Comparison of ENCODE assay signal across 9 cellular contexts in the genomic region with DNA sequence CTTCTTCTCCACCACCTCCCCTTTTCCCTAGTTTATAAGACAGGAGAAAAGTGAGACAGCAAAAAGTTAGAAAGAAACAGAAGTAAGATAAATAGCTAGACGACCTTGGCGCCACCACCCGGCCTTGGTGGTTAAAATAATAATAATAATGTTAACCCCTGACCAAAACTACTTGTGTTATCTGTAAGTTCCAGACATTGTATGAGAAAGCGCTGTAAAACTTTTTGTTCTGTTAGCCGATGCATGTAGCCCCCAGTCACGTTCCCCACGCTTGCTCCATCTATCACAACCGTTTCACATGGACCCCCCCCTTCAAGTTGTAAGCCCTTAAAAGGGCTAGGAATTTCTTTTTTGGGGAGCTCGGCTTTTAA. TPM values are rescaled to one million over a fixed set of nuclear protein-coding genes. Genes with fewer than 3 reads are reported as not detected.
DNase-seq lines count a peak whose midpoint lies in the region; ATAC-seq, FAIRE-seq and TF ChIP-seq lines count a peak whose summit lies in the region.
"Had no signal": no experiment of that assay in that cellular context is flagged by ENCODE, and none has a peak within 500 bp of the region (broad histone marks: within the 10 kb centered on the region; RNA-seq: fewer than 3 reads in every experiment).

No MANE protein-coding gene starts in this region.

- CTCF ChIA-PET in activated CD8-positive, alpha-beta memory T cell treated with anti-CD3 and anti-CD28 coated beads, Interleukin-2, amount 10 ng/mL, durations not matched to agents 7 days and 5 days (lab: Charles Lee) = interaction anchor here (1.1 to 3.2 kb wide), 3 partner anchors 8 to 76 kb away, joined by 3 to 15 read pairs (median 7); no protein-coding TSS in a partner anchor
- CTCF ChIA-PET in endothelial cell of umbilical vein (lab: Charles Lee) = interaction anchor here (0.9 to 2.9 kb wide), 3 partner anchors 12 to 76 kb away, joined by 3 to 37 read pairs (median 3); no protein-coding TSS in a partner anchor

- TF ChIP-seq CTCF in endothelial cell of umbilical vein (IDR thresholded peaks at IDR 0.05; ENCODE audit: extremely low read depth in 1 of 2, insufficient read depth in 1 of 2, low read depth in 1 of 2, low read length in 2 of 2) = no peak

- H3K4me1 Mint-ChIP-seq in activated CD8-positive, alpha-beta memory T cell treated with anti-CD3 and anti-CD28 coated beads, Interleukin-2, amount 10 ng/mL, durations not matched to agents 7 days and 5 days = peaks cover 42% of the 10 kb centered on the region
- H3K4me1 Mint-ChIP-seq in stimulated activated memory B cell treated with anti-CD40 and anti-IgM and Interleukin-4, amounts not matched to agents 10 μg/mL and 1 μg/mL and 100 μg/mL, for 72 hours = peaks cover 28% of the 10 kb centered on the region

- no peaks in the 10 kb centered on the region for H4K20me1 ChIP-seq in endothelial cell of umbilical vein (replicated peaks; ENCODE audit: control insufficient read depth, extremely low read depth, insufficient read depth, low read length)

- peaks cover 3% of the 10 kb centered on the region for H3K27me3 Mint-ChIP-seq in activated CD8-positive, alpha-beta memory T cell treated with anti-CD3 and anti-CD28 coated beads, Interleukin-2, amount 10 ng/mL, durations not matched to agents 7 days and 5 days
- H3K27me3 Mint-ChIP-seq in stimulated activated memory B cell treated with anti-CD40 and anti-IgM and Interleukin-4, amounts not matched to agents 10 μg/mL and 1 μg/mL and 100 μg/mL, for 72 hours = no peaks in the 10 kb centered on the region

- no peak for DNase-seq in activated CD8-positive, alpha-beta memory T cell treated with anti-CD3 and anti-CD28 coated beads, Interleukin-2, amount 10 ng/mL, durations not matched to agents 7 days and 5 days
- no peak for DNase-seq in activated CD8-positive, alpha-beta memory T cell treated with anti-CD3 and anti-CD28 coated beads, Interleukin-2, amount 50 U/mL, for 4 hours
- peak; percentile 93 for DNase-seq in OCI-M1 (lab: John Stamatoyannopoulos, UW)
- DNase-seq in endothelial cell of umbilical vein (ENCODE audit: low read depth, low spot score) = peak; percentile 52
- no peak for DNase-seq in foreskin melanocyte
- DNase-seq in activated gamma-delta T cell (lab: John Stamatoyannopoulos, UW) = no peak

- H3K4me3 ChIP-seq in endothelial cell of umbilical vein (replicated peaks in 1 of 3; ENCODE audit: insufficient read depth in 1 of 3, low read depth in 1 of 3, low read length in 3 of 3) = no peak overlapping the region

- dilution Hi-C loops in endothelial cell of umbilical vein (cut with MboI; ENCODE audit: extremely low pct_ligation_motif_present, low sequenced_read_pairs) = no loop called here

- no peaks in the 10 kb centered on the region for H3K36me3 ChIP-seq in endothelial cell of umbilical vein (ENCODE audit: control insufficient read depth in 2 of 2, extremely low read depth in 1 of 2, insufficient read depth in 2 of 2, low read length in 2 of 2)

- H3K27me3 ChIP-seq in endothelial cell of umbilical vein (ENCODE audit: control insufficient read depth in 2 of 2, insufficient read depth in 2 of 2, low read length in 2 of 2) = peaks cover 9 to 14% of the 10 kb centered on the region in 2 experiments

- no TSS peak for BruUV-seq in endothelial cell of umbilical vein (replicated peaks; lab: Mats Ljungman, UMichigan)

- no peak for TF ChIP-seq POLR2A in endothelial cell of umbilical vein (IDR thresholded peaks at IDR 0.05; ENCODE audit: low read depth, low read length)

- no peak overlapping the region for H3K27ac ChIP-seq in endothelial cell of umbilical vein (ENCODE audit: insufficient read depth, low read depth, low read length)

- peaks cover 35% of the 10 kb centered on the region for H3K79me2 ChIP-seq in endothelial cell of umbilical vein (ENCODE audit: control insufficient read depth, insufficient read depth, low read length)

- ATAC-seq in activated CD8-positive, alpha-beta memory T cell treated with anti-CD3 and anti-CD28 coated beads, Interleukin-2, amount 10 ng/mL, durations not matched to agents 7 days and 5 days = no peak
- no peak for ATAC-seq in stimulated activated memory B cell treated with anti-CD40 and anti-IgM and Interleukin-4, amounts not matched to agents 10 μg/mL and 1 μg/mL and 100 μg/mL, for 72 hours
- ATAC-seq in GM18907 (IDR thresholded peaks at IDR 0.05; ENCODE audit: unreplicated experiment) = no peak

- POLR2A ChIA-PET in endothelial cell of umbilical vein (lab: Charles Lee) = no interaction called here

- H3K4me1 ChIP-seq in endothelial cell of umbilical vein (ENCODE audit: control insufficient read depth, extremely low read depth, insufficient read depth, low read length) = peaks cover 35% of the 10 kb centered on the region

- no peak overlapping the region for H3K4me3 Mint-ChIP-seq in activated CD8-positive, alpha-beta memory T cell treated with anti-CD3 and anti-CD28 coated beads, Interleukin-2, amount 10 ng/mL, durations not matched to agents 7 days and 5 days
- H3K4me3 Mint-ChIP-seq in stimulated activated memory B cell treated with anti-CD40 and anti-IgM and Interleukin-4, amounts not matched to agents 10 μg/mL and 1 μg/mL and 100 μg/mL, for 72 hours = peak overlapping the region; percentile 91

- peak; percentile 18 for FAIRE-seq in endothelial cell of umbilical vein (lab: Jason Lieb, UNC)

- no peaks in the 10 kb centered on the region for H3K9me3 Mint-ChIP-seq in activated CD8-positive, alpha-beta memory T cell treated with anti-CD3 and anti-CD28 coated beads, Interleukin-2, amount 10 ng/mL, durations not matched to agents 7 days and 5 days (ENCODE audit: low read depth)
- no peaks in the 10 kb centered on the region for H3K9me3 Mint-ChIP-seq in stimulated activated memory B cell treated with anti-CD40 and anti-IgM and Interleukin-4, amounts not matched to agents 10 μg/mL and 1 μg/mL and 100 μg/mL, for 72 hours

- H3K27ac Mint-ChIP-seq in activated CD8-positive, alpha-beta memory T cell treated with anti-CD3 and anti-CD28 coated beads, Interleukin-2, amount 10 ng/mL, durations not matched to agents 7 days and 5 days = peak overlapping the region; percentile 97
- no peak overlapping the region for H3K27ac Mint-ChIP-seq in stimulated activated memory B cell treated with anti-CD40 and anti-IgM and Interleukin-4, amounts not matched to agents 10 μg/mL and 1 μg/mL and 100 μg/mL, for 72 hours

- peaks cover 21% of the 10 kb centered on the region for H3K36me3 Mint-ChIP-seq in activated CD8-positive, alpha-beta memory T cell treated with anti-CD3 and anti-CD28 coated beads, Interleukin-2, amount 10 ng/mL, durations not matched to agents 7 days and 5 days
- no peaks in the 10 kb centered on the region for H3K36me3 Mint-ChIP-seq in stimulated activated memory B cell treated with anti-CD40 and anti-IgM and Interleukin-4, amounts not matched to agents 10 μg/mL and 1 μg/mL and 100 μg/mL, for 72 hours

- intact Hi-C loops in endothelial cell of umbilical vein (cut with micrococcal nuclease) = no loop called here

- H3K9ac ChIP-seq in endothelial cell of umbilical vein (replicated peaks; ENCODE audit: extremely low read depth, insufficient read depth, low read length) = no peak overlapping the region

- peak overlapping the region; percentile 30 for H2AFZ ChIP-seq in endothelial cell of umbilical vein (ENCODE audit: low read depth, low read length)

- no peaks in the 10 kb centered on the region for H3K9me3 ChIP-seq in endothelial cell of umbilical vein (replicated peaks; ENCODE audit: control insufficient read depth, insufficient read depth, low read length)

- no peaks in the 10 kb centered on the region for H3K9me1 ChIP-seq in endothelial cell of umbilical vein (replicated peaks; ENCODE audit: control insufficient read depth, extremely low read depth, insufficient read depth, low read length)

- H3K4me2 ChIP-seq in endothelial cell of umbilical vein (ENCODE audit: insufficient read depth, low read length) = peak overlapping the region; percentile 89

TF ChIP-seq in endothelial cell of umbilical vein, 7 proteins besides CTCF, POLR2A, EP300 and RAD21:
- TF ChIP-seq JUN (IDR thresholded peaks at IDR 0.05; ENCODE audit: borderline replicate concordance, insufficient read depth, insufficient read length, low read depth) (no peak), GATA2 (IDR thresholded peaks at IDR 0.05; ENCODE audit: insufficient read depth, insufficient read length, low read depth, low read length) (no peak), EZH2 (IDR thresholded peaks at IDR 0.05; ENCODE audit: borderline replicate concordance, low read depth, low read length, severe bottlenecking) (no peak)

RNA-seq across cellular contexts. Expression of a gene that starts 1.5 kb away (rescaled TPM):
- 100 to 1,000 TPM; 126 to 153 TPM for total RNA-seq in activated CD8-positive, alpha-beta memory T cell treated with anti-CD3 and anti-CD28 coated beads, Interleukin-2, amount 10 ng/mL, durations not matched to agents 7 days and 5 days
- total RNA-seq in endothelial cell of umbilical vein = 54.1 and 66.4 TPM in 2 replicates
- 11.5 and 16.1 TPM in 2 replicates for polyA plus RNA-seq in endothelial cell of umbilical vein
- polyA plus RNA-seq in endothelial cell of umbilical vein (2011; cell fraction: cytosol; rRNA removed) = 23.0 and 25.5 TPM in 2 replicates
- 40.5 and 58.0 TPM in 2 replicates for polyA plus RNA-seq in endothelial cell of umbilical vein (2011; cell fraction: nucleus; rRNA removed)
- 14.9 and 39.5 TPM in 2 replicates for polyA plus RNA-seq in endothelial cell of umbilical vein (2012)
- polyA minus RNA-seq in endothelial cell of umbilical vein = 28.0 and 35.8 TPM in 2 replicates
- polyA minus RNA-seq in endothelial cell of umbilical vein (2011; cell fraction: cytosol; rRNA and poly(A)+ RNA removed) = 29.7 TPM
- 42.0 and 61.6 TPM in 2 replicates for polyA minus RNA-seq in endothelial cell of umbilical vein (2011; cell fraction: nucleus; rRNA and poly(A)+ RNA removed)

RNA-seq across cellular contexts. Expression of a gene that starts 53.1 kb away (rescaled TPM):
- total RNA-seq in activated CD8-positive, alpha-beta memory T cell treated with anti-CD3 and anti-CD28 coated beads, Interleukin-2, amount 10 ng/mL, durations not matched to agents 7 days and 5 days = under 1 TPM; 0.20 to 0.96 TPM
- total RNA-seq in endothelial cell of umbilical vein = not detected in 2 replicates
- 0.03 TPM in 1 of 2 replicates, not detected in the other for polyA plus RNA-seq in endothelial cell of umbilical vein
- polyA plus RNA-seq in endothelial cell of umbilical vein (2011; cell fraction: cytosol; rRNA removed) = not detected in 2 replicates
- 0.05 TPM in 1 of 2 replicates, not detected in the other for polyA plus RNA-seq in endothelial cell of umbilical vein (2011; cell fraction: nucleus; rRNA removed)
- polyA plus RNA-seq in endothelial cell of umbilical vein (2012) = not detected in 2 replicates
- polyA minus RNA-seq in endothelial cell of umbilical vein = not detected in 2 replicates
- not detected for polyA minus RNA-seq in endothelial cell of umbilical vein (2011; cell fraction: cytosol; rRNA and poly(A)+ RNA removed)
- polyA minus RNA-seq in endothelial cell of umbilical vein (2011; cell fraction: nucleus; rRNA and poly(A)+ RNA removed) = not detected in 2 replicates
- total RNA-seq: dermis microvascular lymphatic vessel endothelial cell had no signal

Comparison
In these comparisons a context has a peak if more than half of its experiments do, and no peak if none do; other contexts are left out.
1. DNase-seq: peak in OCI-M1 (single experiment) and endothelial cell of umbilical vein (single experiment); none in activated CD8-positive, alpha-beta memory T cell treated with anti-CD3 and anti-CD28 coated beads, Interleukin-2, amount 10 ng/mL, durations not matched to agents 7 days and 5 days (single experiment), activated CD8-positive, alpha-beta memory T cell treated with anti-CD3 and anti-CD28 coated beads, Interleukin-2, amount 50 U/mL, for 4 hours (single experiment), foreskin melanocyte (single experiment) and activated gamma-delta T cell (single experiment).